Comparison of ENCODE assay signal across 1 cellular context in genomic region chr11:133530501-133530835, GRCh38.
A peak's percentile ranks its signal among the peaks of the same experiment; 100 is the strongest.
TF ChIP-seq lines count a peak whose summit lies in the region.

No MANE protein-coding gene starts in this region.

TF ChIP-seq in GM23338, 12 proteins besides CTCF, POLR2A, EP300 and RAD21 (continued from another document):
- TF ChIP-seq ZNF462 (CRISPR knock-in tag; IDR thresholded peaks at IDR 0.05) (peak; percentile 81), JUNB (IDR thresholded peaks at IDR 0.05; ENCODE audit: unreplicated experiment) (no peak), ETS1 (IDR thresholded peaks at IDR 0.05) (no peak), CREB1 (CRISPR knock-in tag; IDR thresholded peaks at IDR 0.05; ENCODE audit: low read depth) (peak; percentile 22; the same call in 1 of the 2 replicates), NANOG (IDR thresholded peaks at IDR 0.05; ENCODE audit: borderline replicate concordance) (no peak), POLR2AphosphoS5 (IDR thresholded peaks at IDR 0.05; ENCODE audit: low read depth) (no peak), ZNF114 (CRISPR knock-in tag; IDR thresholded peaks at IDR 0.05) (no peak), EZH2 (IDR thresholded peaks at IDR 0.05; ENCODE audit: low read depth, unreplicated experiment) (no peak), EZH2phosphoT487 (IDR thresholded peaks at IDR 0.05; ENCODE audit: unreplicated experiment) (no peak), ZNF331 (CRISPR knock-in tag; IDR thresholded peaks at IDR 0.05; ENCODE audit: low read depth) (peak; percentile 29; the same call in 1 of the 2 replicates)
